ENCODE assay signal across 9 cellular contexts in the genomic region with DNA sequence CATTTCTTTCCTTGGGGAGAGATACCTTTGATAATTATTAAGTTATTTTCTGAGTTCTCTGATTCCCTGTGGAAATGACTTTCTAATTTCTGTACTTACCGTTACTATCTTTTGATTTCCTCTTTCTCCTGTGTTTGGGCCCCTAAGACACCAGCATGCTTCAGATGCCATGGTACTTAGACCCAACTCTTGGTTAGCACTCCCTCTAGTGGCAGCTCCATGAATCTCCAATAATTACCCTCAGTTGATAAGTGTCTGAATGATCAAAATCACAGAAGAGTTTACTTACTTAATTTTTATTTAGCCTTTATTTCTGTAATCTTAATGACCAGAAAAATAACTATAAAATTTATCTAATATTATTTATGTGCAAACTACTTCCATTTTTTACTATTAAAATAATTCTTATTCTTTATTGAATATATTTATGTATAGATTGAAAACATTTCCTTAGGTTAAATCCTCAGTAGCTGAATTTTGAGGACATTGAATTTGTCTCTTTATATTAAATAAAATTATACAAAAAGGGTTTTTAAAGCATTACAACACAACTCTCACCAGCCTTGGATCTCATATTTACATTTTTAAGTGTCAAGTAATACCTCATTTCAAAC.
A peak's percentile ranks its signal among the peaks of the same experiment; 100 is the strongest.
DNase-seq lines count a peak whose midpoint lies in the region; ATAC-seq, FAIRE-seq and TF ChIP-seq lines count a peak whose summit lies in the region.
"Had no signal": no experiment of that assay in that cellular context is flagged by ENCODE, and none has a peak within 500 bp of the region (broad histone marks: within the 10 kb centered on the region; RNA-seq: fewer than 3 reads in every experiment).

No MANE protein-coding gene starts in this region.

- H3K9me3 Mint-ChIP-seq in GM23338 (no peaks in the 10 kb centered on the region), mesothelial cell of epicardium (no peaks in the 10 kb centered on the region)

- H3K4me1 ChIP-seq in A549: peaks cover 5% of the 10 kb centered on the region; the same call in 1 of the 3 replicates
- H3K4me1 ChIP-seq in GM23338 (ENCODE audit: insufficient read depth): no peaks in the 10 kb centered on the region
- no peaks in the 10 kb centered on the region for H3K4me1 ChIP-seq in H1 (replicated peaks in 1 of 4; ENCODE audit: control insufficient read depth in 3 of 4, insufficient read depth in 4 of 4, low read length in 3 of 4)

- H3K36me3 Mint-ChIP-seq in GM23338 (ENCODE audit: low read depth): no peaks in the 10 kb centered on the region
- no peaks in the 10 kb centered on the region for H3K36me3 Mint-ChIP-seq in mesothelial cell of epicardium

- 49% methylated on average over 1 of the region's 1 CpG for WGBS in A549 (ENCODE audit: missing lambda C conversion rate)
- WGBS in H1 (ENCODE audit: extremely low coverage in 1 of 2, insufficient coverage in 1 of 2, insufficient read length in 1 of 2, insufficient replicate concordance in 2 of 2, low coverage in 1 of 2, low lambda C conversion rate in 2 of 2, missing lambda C conversion rate in 1 of 2), 2 experiments: 61% methylated on average over 1 of the region's 1 CpG; no CpG with 5 or more reads in 1 of the 2 experiments

- TF ChIP-seq EP300 in A549 (IDR thresholded peaks at IDR 0.05) (no peak), H1 (IDR thresholded peaks at IDR 0.05; ENCODE audit: borderline replicate concordance in 1 of 2, low read depth in 2 of 2, low read length in 2 of 2) (no peak)

- POLR2A ChIA-PET in A549 (lab: Yijun Ruan, JAX): no interaction called here
- POLR2A ChIA-PET in RWPE1 (lab: Yijun Ruan, JAX; ENCODE audit: low non-redundant PET): no interaction called here
- POLR2A ChIA-PET in H1 (lab: Charles Lee; ENCODE audit: partially characterized antibody): no interaction called here

- no peak overlapping the region for H2BK120ac ChIP-seq in H1 (replicated peaks; ENCODE audit: low read depth, low read length)

- no peak overlapping the region for H3K4me2 ChIP-seq in A549
- H3K4me2 ChIP-seq in GM23338: no peak overlapping the region
- no peak overlapping the region for H3K4me2 ChIP-seq in H1 (ENCODE audit: insufficient read depth in 1 of 2, low read depth in 2 of 2, low read length in 2 of 2)

- H3K27me3 Mint-ChIP-seq in GM23338 (ENCODE audit: insufficient read depth, low read depth, poor library complexity) (no peaks in the 10 kb centered on the region), mesothelial cell of epicardium (ENCODE audit: low read depth) (peaks cover 11% of the 10 kb centered on the region)

- FAIRE-seq in A549 (lab: Jason Lieb, UNC) (no peak), G401.6 (lab: Jason Lieb, UNC) (peak; percentile 85), H1 (lab: Jason Lieb, UNC) (peak; percentile 68)

- no peak overlapping the region for H2BK12ac ChIP-seq in H1 (ENCODE audit: low read depth, low read length)

- H4K8ac ChIP-seq in H1 (ENCODE audit: extremely low read depth, insufficient read depth, low read length): no peak overlapping the region

- no peak overlapping the region for H2AK5ac ChIP-seq in H1 (ENCODE audit: low read depth, low read length)

- no peak overlapping the region for H3K23ac ChIP-seq in H1 (ENCODE audit: insufficient read length)

- H3K4ac ChIP-seq in H1 (replicated peaks; ENCODE audit: insufficient read length, low read depth, low read length): no peak overlapping the region

- no peak for TF ChIP-seq POLR2A in A549 (IDR thresholded peaks at IDR 0.05; ENCODE audit: low read length)
- no peak for TF ChIP-seq POLR2A in H1 (IDR thresholded peaks at IDR 0.05; ENCODE audit: control extremely low read depth in 1 of 2, low read depth in 2 of 2, low read length in 2 of 2)

- no peaks in the 10 kb centered on the region for H3F3A ChIP-seq in GM23338 (replicated peaks; ENCODE audit: low read depth)

- TF ChIP-seq RAD21 in A549 (conservative IDR thresholded peaks at IDR 0.05 in 1 of 2, IDR thresholded peaks at IDR 0.05 in 1 of 2): peak; percentile 51 to 60
- TF ChIP-seq RAD21 in H1 (IDR thresholded peaks at IDR 0.05 in 1 of 2, conservative IDR thresholded peaks at IDR 0.05 in 1 of 2; ENCODE audit: low read depth in 2 of 2, low read length in 2 of 2): peak; percentile 78 to 82

- TF ChIP-seq CTCF in A549 (IDR thresholded peaks at IDR 0.05): peak; percentile 62
- TF ChIP-seq CTCF in GM23338 (conservative IDR thresholded peaks at IDR 0.05; ENCODE audit: low read depth in 2 of 2): peak; percentile 88 to 91
- TF ChIP-seq CTCF in RWPE1 (conservative IDR thresholded peaks at IDR 0.05; ENCODE audit: low read depth): peak; percentile 66
- peak in 2 of 3 experiments; percentile 69 to 77; a peak in 3 of 4 replicates for TF ChIP-seq CTCF in H1 (IDR thresholded peaks at IDR 0.05; ENCODE audit: control extremely low read depth in 1 of 3, insufficient read depth in 1 of 3, low read depth in 1 of 3, low read length in 3 of 3)
- TF ChIP-seq CTCF in mesothelial cell of epicardium (IDR thresholded peaks at IDR 0.05; ENCODE audit: unreplicated experiment): peak; percentile 82

- ATAC-seq in A549 (peak in 1 of 2 experiments; percentile 88; a peak in 3 of 6 replicates), GM23338 (peak; percentile 94)

- no peaks in the 10 kb centered on the region for H3K79me1 ChIP-seq in H1 (ENCODE audit: low read depth, low read length)

- in situ Hi-C loops in KBM-7 (cut with MboI; ENCODE audit: low pct_unique_long_range_greater_than_20kb, low sequenced_read_pairs): no loop called here

- H3K4me1 Mint-ChIP-seq in GM23338 (peaks cover 2% of the 10 kb centered on the region; the same call in 2 of the 3 replicates), mesothelial cell of epicardium (peaks cover 4% of the 10 kb centered on the region)

- DNase-seq in A549 (ENCODE audit: low read depth in 1 of 2, low spot score in 1 of 2) (peak; percentile 16 to 52), GM23338 (ENCODE audit: low spot score) (peak; percentile 88), KBM-7 (peak; percentile 58), RWPE1 (ENCODE audit: low spot score) (peak; percentile 41), H1 (ENCODE audit: low read depth in 1 of 2, low spot score in 2 of 2) (peak; percentile 7 to 63), mesothelial cell of epicardium (ENCODE audit: low spot score in 2 of 2, unreplicated experiment in 2 of 2) (no peak), occipital lobe (lab: John Stamatoyannopoulos, UW) (no peak)

- no peak overlapping the region for H3K56ac ChIP-seq in H1 (replicated peaks; ENCODE audit: insufficient read length, low read depth, low read length)

- H2BK5ac ChIP-seq in H1 (ENCODE audit: low read depth, low read length): no peak overlapping the region

- H3K18ac ChIP-seq in H1 (ENCODE audit: extremely low read depth, low read length): no peak overlapping the region

- no peak overlapping the region for H2BK15ac ChIP-seq in H1 (ENCODE audit: low read length)

- no peaks in the 10 kb centered on the region for H3K27me3 ChIP-seq in GM23338 (ENCODE audit: insufficient read depth)
- H3K27me3 ChIP-seq in H1 (replicated peaks in 1 of 4; ENCODE audit: control insufficient read depth in 3 of 4, extremely low read depth in 1 of 4, insufficient read depth in 3 of 4, low read length in 3 of 4): no peaks in the 10 kb centered on the region
- H3K27me3 ChIP-seq: neutrophil had no signal

- no peaks in the 10 kb centered on the region for H3K23me2 ChIP-seq in H1 (ENCODE audit: low read depth, low read length)

- CTCF ChIA-PET in A549 (lab: Yijun Ruan, JAX): interaction anchor here (0.8 to 1.5 kb wide), 2 partner anchors 8 to 13 kb away, joined by 3 read pairs; no protein-coding TSS in a partner anchor
- CTCF ChIA-PET in RWPE1 (lab: Yijun Ruan, JAX): interaction anchor here (0.6 to 1.0 kb wide), 7 partner anchors 10 to 993 kb away, joined by 3 to 4 read pairs (median 3); no protein-coding TSS in a partner anchor
- CTCF ChIA-PET in H1 (lab: Charles Lee; ENCODE audit: partially characterized antibody): interaction anchor here (0.8 to 2.5 kb wide), 17 partner anchors 10 to 1695 kb away, joined by 3 to 8 read pairs (median 5); a partner anchor contains a TSS

- H2AFZ ChIP-seq in GM23338 (no peak overlapping the region), H1 (ENCODE audit: low read length) (no peak overlapping the region)

- no peak overlapping the region for H3K27ac ChIP-seq in A549
- no peak overlapping the region for H3K27ac ChIP-seq in GM23338 (ENCODE audit: low read depth)
- no peak overlapping the region for H3K27ac ChIP-seq in RWPE1
- no peak overlapping the region for H3K27ac ChIP-seq in H1 (ENCODE audit: low read depth, low read length)
- H3K27ac ChIP-seq: neutrophil had no signal

- H3K27ac Mint-ChIP-seq in GM23338 (no peak overlapping the region), mesothelial cell of epicardium (no peak overlapping the region)

- no peak overlapping the region for H4K5ac ChIP-seq in H1 (ENCODE audit: insufficient read length, low read depth, low read length)

- H3K79me2 ChIP-seq in GM23338 (replicated peaks; ENCODE audit: insufficient read depth): no peaks in the 10 kb centered on the region
- no peaks in the 10 kb centered on the region for H3K79me2 ChIP-seq in H1 (ENCODE audit: control insufficient read depth in 1 of 2, insufficient read depth in 2 of 2, low read length in 2 of 2)

- H3K36me3 ChIP-seq in GM23338 (ENCODE audit: insufficient read depth) (no peaks in the 10 kb centered on the region), H1 (ENCODE audit: control insufficient read depth in 2 of 4, insufficient read depth in 4 of 4, low read length in 3 of 4) (no peaks in the 10 kb centered on the region)
- H3K36me3 ChIP-seq: neutrophil had no signal

- H3K9me3 ChIP-seq in A549 (no peaks in the 10 kb centered on the region), H1 (ENCODE audit: insufficient read depth in 2 of 2, low read depth in 1 of 2, low read length in 1 of 2) (no peaks in the 10 kb centered on the region)
- H3K9me3 ChIP-seq: neutrophil had no signal

- H4K91ac ChIP-seq in H1 (replicated peaks; ENCODE audit: insufficient read length, low read length): no peak overlapping the region

- H3K4me3 Mint-ChIP-seq in GM23338 (no peak overlapping the region), mesothelial cell of epicardium (no peak overlapping the region)

- H3K9me2 ChIP-seq in GM23338 (ENCODE audit: insufficient read depth): no peaks in the 10 kb centered on the region

- no peak overlapping the region for H3K9ac ChIP-seq in H1 (replicated peaks in 1 of 4; ENCODE audit: extremely low read depth in 1 of 4, low read depth in 3 of 4, low read length in 3 of 4)

- no peaks in the 10 kb centered on the region for H4K20me1 ChIP-seq in GM23338 (replicated peaks; ENCODE audit: insufficient read depth)
- no peaks in the 10 kb centered on the region for H4K20me1 ChIP-seq in H1 (replicated peaks in 1 of 2; ENCODE audit: control insufficient read depth in 1 of 2, insufficient read depth in 2 of 2, low read length in 2 of 2)

- H3K4me3 ChIP-seq in A549 (no peak overlapping the region), GM23338 (no peak overlapping the region), H1 (ENCODE audit: extremely low read depth in 1 of 4, insufficient read depth in 2 of 4, low read depth in 3 of 4, low read length in 4 of 4) (no peak overlapping the region)

- no peak overlapping the region for H2BK20ac ChIP-seq in H1 (ENCODE audit: low read length)

- no peak overlapping the region for H3K14ac ChIP-seq in H1 (ENCODE audit: insufficient read length)

TF ChIP-seq in GM23338, 12 proteins besides CTCF, POLR2A, EP300 and RAD21 (continues in another document):
- no peak for TF ChIP-seq EZH2 (IDR thresholded peaks at IDR 0.05; ENCODE audit: low read depth, unreplicated experiment)

Comparison
In these comparisons a context has a peak if more than half of its experiments do, and no peak if none do; other contexts are left out.
1. DNase-seq: peak in A549 (2 of 2), GM23338 (single experiment), KBM-7 (single experiment), RWPE1 (single experiment) and H1 (2 of 2); none in mesothelial cell of epicardium (0 of 2) and occipital lobe (single experiment).
2. Peak in every context shown above with its lines, with median percentiles within 50 percentile points of each other: CTCF ChIP-seq.